10 cellular contexts compared by ENCODE assay signal in the genomic region with DNA sequence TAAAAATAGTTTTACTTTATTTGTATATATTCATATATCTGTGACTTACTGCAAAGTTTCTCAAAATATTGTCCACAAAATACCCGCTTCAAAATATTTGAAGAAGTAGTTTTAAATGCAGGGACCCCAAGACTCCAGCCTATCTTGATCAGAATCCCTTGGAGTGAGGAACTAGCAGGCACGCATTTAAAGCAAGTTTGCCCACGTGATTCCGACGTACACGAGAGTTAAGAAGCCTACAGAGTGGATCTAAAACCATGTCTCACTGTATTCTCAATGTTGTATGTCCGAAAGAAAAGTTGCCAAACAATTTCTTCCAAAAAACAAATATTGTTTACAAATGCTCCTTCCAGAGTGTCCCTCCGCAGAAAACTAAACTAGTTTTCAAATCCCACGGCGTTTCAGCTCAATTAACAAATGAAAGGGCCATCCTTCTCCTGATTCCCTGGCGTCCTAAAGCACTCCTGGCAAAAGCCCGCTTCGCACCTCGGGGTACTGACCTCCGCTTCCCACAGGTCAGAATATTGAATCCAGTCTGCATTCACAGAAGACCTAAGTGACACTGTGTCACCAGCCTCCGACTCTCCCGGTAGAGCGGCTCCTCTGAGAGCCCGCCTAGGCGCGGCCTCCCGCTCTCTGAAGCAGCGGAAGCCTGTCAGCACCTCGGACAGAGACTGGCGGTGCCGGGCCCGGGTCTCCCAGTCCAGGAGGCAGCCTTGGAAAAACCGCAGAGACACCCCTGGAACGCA. TPM values are rescaled to one million over a fixed set of nuclear protein-coding genes. Genes with fewer than 3 reads are reported as not detected.
DNase-seq lines count a peak whose midpoint lies in the region; ATAC-seq and TF ChIP-seq lines count a peak whose summit lies in the region.
"Had no signal": no experiment of that assay in that cellular context is flagged by ENCODE, and none has a peak within 500 bp of the region (broad histone marks: within the 10 kb centered on the region; RNA-seq: fewer than 3 reads in every experiment).

No MANE protein-coding gene starts in this region.

- H3K4me3 ChIP-seq in neural progenitor cell: peak overlapping the region; percentile 79

- peak; percentile 92 for DNase-seq in ELF-1 (ENCODE audit: low read depth, low spot score)
- peak; percentile 21 for DNase-seq in NCI-H748 treated with DMSO at 0.1 percent for 48 hours (lab: John Stamatoyannopoulos, UW)
- peak; percentile 50 for DNase-seq in Right ventricle myocardium superior
- peak; percentile 94 for DNase-seq in neural progenitor cell (ENCODE audit: low spot score)
- DNase-seq in foreskin keratinocyte: no peak

- no peaks in the 10 kb centered on the region for H3K9me3 ChIP-seq in neural progenitor cell (ENCODE audit: low read depth)

- intact Hi-C loops in Right ventricle myocardium superior (cut with DNase I): no loop called here

- TF ChIP-seq CTCF in neural progenitor cell (IDR thresholded peaks at IDR 0.05) (no peak), foreskin keratinocyte (conservative IDR thresholded peaks at IDR 0.05) (no peak)

- no peaks in the 10 kb centered on the region for H3K36me3 Mint-ChIP-seq in neural progenitor cell

- no peak overlapping the region for H3K9ac ChIP-seq in neural progenitor cell

- no peak overlapping the region for H3K27ac ChIP-seq in neural progenitor cell
- H3K27ac ChIP-seq in foreskin keratinocyte: no peak overlapping the region
- H3K27ac ChIP-seq: epithelial cell of prostate had no signal

- H3K9me3 Mint-ChIP-seq in neural progenitor cell: no peaks in the 10 kb centered on the region

- no peak overlapping the region for H3K27ac Mint-ChIP-seq in neural progenitor cell
- H3K27ac Mint-ChIP-seq: T-helper 2 cell treated with Interferon-gamma antibody and Interleukin-4, amounts not matched to agents 5 μg/mL and 100 μg/mL, for 36 hours had no signal

- ATAC-seq in Right ventricle myocardium superior (ENCODE audit: poor library complexity): peak; percentile 74
- no peak for ATAC-seq in GM18502 (IDR thresholded peaks at IDR 0.05; ENCODE audit: poor library complexity, unreplicated experiment)
- ATAC-seq in foreskin keratinocyte: no peak
- ATAC-seq in GM18861 (IDR thresholded peaks at IDR 0.05; ENCODE audit: unreplicated experiment): no peak
- no peak for ATAC-seq in activated CD4-positive, CD25-positive, alpha-beta regulatory T cell treated with anti-CD3 and anti-CD28 coated beads, Interleukin-2, amount 50 U/mL, for 24 hours

- peak overlapping the region; percentile 92 for H3K4me3 Mint-ChIP-seq in neural progenitor cell
- H3K4me3 Mint-ChIP-seq: T-helper 2 cell treated with Interferon-gamma antibody and Interleukin-4, amounts not matched to agents 5 μg/mL and 100 μg/mL, for 36 hours had no signal

- H3K36me3 ChIP-seq in neural progenitor cell: no peaks in the 10 kb centered on the region

- H3K27me3 ChIP-seq in neural progenitor cell: peaks cover 11% of the 10 kb centered on the region
- peaks cover 34% of the 10 kb centered on the region for H3K27me3 ChIP-seq in foreskin keratinocyte

- no peak overlapping the region for H2AFZ ChIP-seq in neural progenitor cell (replicated peaks)

- peaks cover 45% of the 10 kb centered on the region for H3K4me1 ChIP-seq in neural progenitor cell
- no peaks in the 10 kb centered on the region for H3K4me1 ChIP-seq in foreskin keratinocyte

- peak overlapping the region; percentile 89 for H3K4me2 ChIP-seq in neural progenitor cell

- H3K79me2 ChIP-seq in neural progenitor cell (ENCODE audit: low read depth): peaks cover 17% of the 10 kb centered on the region

- H4K20me1 ChIP-seq in neural progenitor cell (ENCODE audit: low read depth): peaks cover 6% of the 10 kb centered on the region

- H3F3A ChIP-seq in neural progenitor cell (ENCODE audit: low read depth): peaks cover 46% of the 10 kb centered on the region

- peaks cover 9% of the 10 kb centered on the region for H3K27me3 Mint-ChIP-seq in neural progenitor cell (ENCODE audit: insufficient read depth, low read depth)

- peaks cover 32% of the 10 kb centered on the region for H3K4me1 Mint-ChIP-seq in neural progenitor cell

RNA-seq across cellular contexts. Expression of gene GABRB3, which starts 1.5 kb away (rescaled TPM):
- total RNA-seq in Right ventricle myocardium superior (1.6 TPM), neural progenitor cell (ENCODE audit: low replicate concordance) (8.8 and 11.1 TPM in 2 replicates), foreskin keratinocyte (0.60 and 2.1 TPM in 2 replicates)
- polyA plus RNA-seq in foreskin keratinocyte: 0.27 and 0.43 TPM in 2 replicates

Comparison
In these comparisons a context has a peak if more than half of its experiments do, and no peak if none do; other contexts are left out.
1. DNase-seq: peak in ELF-1 (single experiment), NCI-H748 treated with DMSO at 0.1 percent for 48 hours (single experiment), Right ventricle myocardium superior (single experiment) and neural progenitor cell (single experiment); none in foreskin keratinocyte (0 of 2).